ENCODE assay signal across 16 cellular contexts in the genomic region with DNA sequence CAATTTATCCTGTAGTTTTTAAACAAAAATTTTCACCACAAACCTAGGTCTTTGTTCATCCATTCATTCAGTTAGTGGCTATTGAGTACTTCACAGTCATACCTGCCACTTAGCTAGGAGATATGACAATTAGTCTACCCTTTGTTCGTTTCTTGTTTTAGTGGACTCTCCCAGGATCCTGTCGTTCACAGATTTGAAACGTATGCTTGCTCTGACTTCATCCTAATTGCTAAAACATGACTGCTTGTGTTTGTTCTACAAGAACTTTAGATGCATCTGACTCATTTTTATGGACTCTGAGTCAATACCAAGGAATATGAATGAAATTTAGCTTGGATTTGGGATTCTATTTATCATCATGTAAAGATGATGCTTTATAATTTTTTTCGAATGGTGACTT.
DNase-seq lines count a peak whose midpoint lies in the region; ATAC-seq and TF ChIP-seq lines count a peak whose summit lies in the region.
"Had no signal": no experiment of that assay in that cellular context is flagged by ENCODE, and none has a peak within 500 bp of the region (broad histone marks: within the 10 kb centered on the region; RNA-seq: fewer than 3 reads in every experiment).

No MANE protein-coding gene starts in this region.

- H3K27me3 Mint-ChIP-seq in MCF 10A (ENCODE audit: insufficient read depth, unreplicated experiment), result peaks cover 15% of the 10 kb centered on the region

- H3K27me3 ChIP-seq in breast epithelium (no peaks in the 10 kb centered on the region), RWPE2 (ENCODE audit: insufficient read depth, poor library complexity, severe bottlenecking) (no peaks in the 10 kb centered on the region)

- intact Hi-C loops in MCF 10A (cut with micrococcal nuclease) (loop anchor here (5.0 to 10.0 kb wide), 2 partner anchors 778 to 1211 kb away; no protein-coding TSS in a partner anchor), breast epithelium (cut with DNase I; ENCODE audit: low total_unique reads) (loop anchor here (10.0 kb wide), 1 partner anchor 341 kb away; no protein-coding TSS in a partner anchor), head of caudate nucleus (cut with DNase I) (loop anchor here (5.0 kb wide), 1 partner anchor 228 kb away; a partner anchor contains a TSS)

- BruUV-seq in MCF 10A (replicated peaks; lab: Mats Ljungman, UMichigan), result no TSS peak

- H3K4me1 Mint-ChIP-seq in MCF 10A (ENCODE audit: insufficient read depth, unreplicated experiment), result peaks cover 6% of the 10 kb centered on the region
- H3K4me1 Mint-ChIP-seq: IgD-negative memory B cell had no signal

- H3K27ac Mint-ChIP-seq in MCF 10A (ENCODE audit: low read depth, unreplicated experiment), result no peak overlapping the region
- H3K27ac Mint-ChIP-seq: activated naive CD4-positive, alpha-beta T cell treated with anti-CD3 and anti-CD28 coated beads, Interleukin-2, amount 50 U/mL, for 72 hours; IgD-negative memory B cell; mesothelial cell of epicardium; T-helper 1 cell treated with Interleukin-12 subunit alpha and Interleukin-12 subunit beta and Interleukin-4 antibody, amounts not matched to agents 30 μg/mL and 1 μg/mL, for 36 hours had no signal

- H3K36me3 ChIP-seq in breast epithelium, result no peaks in the 10 kb centered on the region
- H3K36me3 ChIP-seq in RWPE2 (ENCODE audit: low read depth), result no peaks in the 10 kb centered on the region

- H3K36me3 Mint-ChIP-seq in MCF 10A (ENCODE audit: insufficient read depth, unreplicated experiment), result no peaks in the 10 kb centered on the region
- H3K36me3 Mint-ChIP-seq: activated naive CD4-positive, alpha-beta T cell treated with anti-CD3 and anti-CD28 coated beads, Interleukin-2, amount 50 U/mL, for 72 hours; IgD-negative memory B cell; mesothelial cell of epicardium had no signal

- TF ChIP-seq POLR2A in breast epithelium (IDR thresholded peaks at IDR 0.05), result no peak

- POLR2A ChIA-PET in MCF 10A (lab: Yijun Ruan, JAX), result interaction anchor here (0.9 to 1.7 kb wide), 4 partner anchors 9 to 338 kb away, joined by 3 to 4 read pairs (median 3); no protein-coding TSS in a partner anchor

- no peaks in the 10 kb centered on the region for H3K4me1 ChIP-seq in breast epithelium
- H3K4me1 ChIP-seq in RWPE2 (ENCODE audit: insufficient read depth, poor library complexity, severe bottlenecking), result peaks cover 27% of the 10 kb centered on the region

- H3K9me3 Mint-ChIP-seq in MCF 10A (ENCODE audit: unreplicated experiment), result no peaks in the 10 kb centered on the region
- H3K9me3 Mint-ChIP-seq: activated naive CD4-positive, alpha-beta T cell treated with anti-CD3 and anti-CD28 coated beads, Interleukin-2, amount 50 U/mL, for 72 hours; IgD-negative memory B cell; mesothelial cell of epicardium; T-helper 1 cell treated with Interleukin-12 subunit alpha and Interleukin-12 subunit beta and Interleukin-4 antibody, amounts not matched to agents 30 μg/mL and 1 μg/mL, for 36 hours had no signal

- no peak overlapping the region for H3K4me3 Mint-ChIP-seq in MCF 10A (ENCODE audit: unreplicated experiment)
- H3K4me3 Mint-ChIP-seq: IgD-negative memory B cell; mesothelial cell of epicardium; T-helper 1 cell treated with Interleukin-12 subunit alpha and Interleukin-12 subunit beta and Interleukin-4 antibody, amounts not matched to agents 30 μg/mL and 1 μg/mL, for 36 hours had no signal

- H3K9me3 ChIP-seq in breast epithelium (no peaks in the 10 kb centered on the region), RWPE2 (ENCODE audit: severe bottlenecking) (no peaks in the 10 kb centered on the region)

- DNase-seq in MCF 10A (ENCODE audit: unreplicated experiment), result peak; percentile 33
- no peak for DNase-seq in breast epithelium (ENCODE audit: low spot score in 2 of 2)
- no peak for DNase-seq in RWPE2 (ENCODE audit: low spot score)
- peak; percentile 92 for DNase-seq in fibroblast of mammary gland (ENCODE audit: low read depth)
- DNase-seq in stimulated activated CD4-positive, alpha-beta T cell treated with anti-CD3 and anti-CD28 coated beads, Interleukin-4, amount 100 ng/mL, for 1 hour, result no peak
- no peak for DNase-seq in NCI-H1417 treated with DMSO at 0.1 percent for 48 hours (lab: John Stamatoyannopoulos, UW)
- DNase-seq in D341Med (ENCODE audit: low spot score), result no peak
- no peak for DNase-seq in head of caudate nucleus
- DNase-seq: ACHN, DMS53, NCI-H446 treated with DMSO at 0.1 percent for 48 hours, nucleus accumbens had no signal

- no peak overlapping the region for H3K4me3 ChIP-seq in breast epithelium
- H3K4me3 ChIP-seq in RWPE2 (ENCODE audit: severe bottlenecking), result no peak overlapping the region
- no peak overlapping the region for H3K4me3 ChIP-seq in fibroblast of mammary gland (ENCODE audit: control insufficient read depth, low read depth, low read length)

- TF ChIP-seq CTCF in MCF 10A (IDR thresholded peaks at IDR 0.05; ENCODE audit: unreplicated experiment), result no peak
- TF ChIP-seq CTCF in breast epithelium (IDR thresholded peaks at IDR 0.05), result no peak
- TF ChIP-seq CTCF in RWPE2 (IDR thresholded peaks at IDR 0.05; ENCODE audit: poor library complexity, severe bottlenecking), result no peak
- no peak for TF ChIP-seq CTCF in fibroblast of mammary gland (conservative IDR thresholded peaks at IDR 0.05; ENCODE audit: control insufficient read depth, insufficient read depth, low read depth, low read length)

- ATAC-seq in RWPE2 (ENCODE audit: low read depth), result peak; percentile 82

- H3K27ac ChIP-seq in breast epithelium (no peak overlapping the region), RWPE2 (ENCODE audit: poor library complexity, severe bottlenecking) (peak overlapping the region; percentile 74)

- CTCF ChIA-PET in MCF 10A (lab: Yijun Ruan, JAX), result interaction anchor here (0.5 to 8.7 kb wide), 10 partner anchors 93 to 1799 kb away, joined by 3 to 131 read pairs (median 6); a partner anchor contains a TSS

Comparison
In these comparisons a context has a peak if more than half of its experiments do, and no peak if none do; other contexts are left out.
1. DNase-seq: peak in MCF 10A (single experiment) and fibroblast of mammary gland (single experiment); none in breast epithelium (0 of 2), RWPE2 (single experiment), stimulated activated CD4-positive, alpha-beta T cell treated with anti-CD3 and anti-CD28 coated beads, Interleukin-4, amount 100 ng/mL, for 1 hour (single experiment), NCI-H1417 treated with DMSO at 0.1 percent for 48 hours (single experiment), D341Med (single experiment) and head of caudate nucleus (0 of 42).